In the genomic region with DNA sequence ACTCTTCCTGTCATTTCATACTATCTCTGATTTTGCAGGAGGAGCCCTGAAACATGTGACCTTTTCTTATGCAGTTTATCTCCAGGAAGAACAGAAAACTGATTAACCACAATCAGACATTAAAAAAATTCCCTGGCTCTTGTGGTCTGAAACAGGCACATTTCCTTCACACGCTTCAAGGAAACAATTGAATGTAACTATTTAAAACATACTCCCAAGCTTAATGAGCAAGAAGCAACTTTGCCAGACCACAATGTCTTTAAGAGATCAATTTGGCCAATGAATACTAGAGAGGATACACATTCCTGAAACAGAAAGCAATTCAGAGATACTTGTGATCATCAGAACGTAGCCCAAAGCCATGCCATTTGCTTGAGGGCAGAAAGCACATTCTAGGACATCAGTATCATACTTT, we compare ENCODE assay signal across 8 cellular contexts.
DNase-seq lines count a peak whose midpoint lies in the region; ATAC-seq and TF ChIP-seq lines count a peak whose summit lies in the region.

No MANE protein-coding gene starts in this region.

- H3K9me3 ChIP-seq in A673 (ENCODE audit: low read depth, low read length, poor library complexity, severe bottlenecking) (no peaks in the 10 kb centered on the region), Loucy (ENCODE audit: insufficient read depth, low read depth, low read length) (no peaks in the 10 kb centered on the region)

- in situ Hi-C loops in GM13977 (cut with MboI; ENCODE audit: low pct_unique_long_range_greater_than_20kb, low sequenced_read_pairs, unreplicated experiment) = no loop called here

- peak overlapping the region; percentile 39 for H3K27ac ChIP-seq in A673 (ENCODE audit: low read depth, low read length, poor library complexity, severe bottlenecking)

- peaks cover 95% of the 10 kb centered on the region for H3K79me2 ChIP-seq in Loucy (ENCODE audit: insufficient read depth, low read length)

- H3K27me3 ChIP-seq in A673 (replicated peaks; ENCODE audit: insufficient read depth, low read depth, low read length, poor library complexity) = no peaks in the 10 kb centered on the region
- no peaks in the 10 kb centered on the region for H3K27me3 ChIP-seq in Loucy (ENCODE audit: insufficient read depth, low read length, poor library complexity, severe bottlenecking)

- CTCF ChIA-PET in A673 (lab: Charles Lee) = no interaction called here

- BruUV-seq in A673 (replicated peaks; lab: Mats Ljungman, UMichigan) = no TSS peak

- H3K9me2 ChIP-seq in Loucy (replicated peaks; ENCODE audit: low read depth, low read length) = no peaks in the 10 kb centered on the region

- H3F3A ChIP-seq in Loucy (ENCODE audit: low read depth) = peaks cover 8% of the 10 kb centered on the region; the same call in 1 of the 2 replicates

- H3K36me3 ChIP-seq in A673 (ENCODE audit: insufficient read depth, low read length, poor library complexity, severe bottlenecking) (no peaks in the 10 kb centered on the region), Loucy (ENCODE audit: insufficient read depth, low read length) (no peaks in the 10 kb centered on the region)

- peak; percentile 42 for ATAC-seq in GM19035 (IDR thresholded peaks at IDR 0.05; ENCODE audit: unreplicated experiment)

- no peak for TF ChIP-seq CTCF in A673 (conservative IDR thresholded peaks at IDR 0.05; ENCODE audit: low read depth, low read length)
- TF ChIP-seq CTCF in Loucy (conservative IDR thresholded peaks at IDR 0.05; ENCODE audit: low read length) = no peak
- no peak for TF ChIP-seq CTCF in fibroblast of mammary gland (conservative IDR thresholded peaks at IDR 0.05; ENCODE audit: control insufficient read depth, insufficient read depth, low read depth, low read length)
- no peak for TF ChIP-seq CTCF in GM13977 (IDR thresholded peaks at IDR 0.05; ENCODE audit: extremely low read depth, insufficient read depth, missing control alignments)

- H3K4me2 ChIP-seq in Loucy (ENCODE audit: low read depth, low read length, poor library complexity, severe bottlenecking) = peak overlapping the region; percentile 71

- no peak overlapping the region for H2AFZ ChIP-seq in Loucy (ENCODE audit: low read length)

- H3K9ac ChIP-seq in Loucy (ENCODE audit: low read depth, low read length, poor library complexity, severe bottlenecking) = no peak overlapping the region

- H3K4me1 ChIP-seq in A673 (ENCODE audit: insufficient read depth, low read length, poor library complexity, severe bottlenecking) = peaks cover 38% of the 10 kb centered on the region
- peaks cover 89% of the 10 kb centered on the region for H3K4me1 ChIP-seq in Loucy (ENCODE audit: insufficient read depth, low read length, poor library complexity, severe bottlenecking)

- POLR2A ChIA-PET in A673 (lab: Charles Lee; ENCODE audit: low non-redundant PET) = no interaction called here

- DNase-seq in A673 (ENCODE audit: low spot score) (peak; percentile 79), fibroblast of mammary gland (ENCODE audit: low read depth) (peak; percentile 60), pons (ENCODE audit: low spot score) (no peak), middle frontal gyrus (ENCODE audit: extremely low spot score, low spot score) (no peak), NCI-H2171 (lab: John Stamatoyannopoulos, UW) (no peak), GM13977 (ENCODE audit: low spot score) (no peak)

- intact Hi-C loops in A673 (cut with micrococcal nuclease; ENCODE audit: unreplicated experiment) = no loop called here

- no peak overlapping the region for H3K4me3 ChIP-seq in A673 (ENCODE audit: low read depth, low read length, poor library complexity, severe bottlenecking)
- peak overlapping the region; percentile 57 for H3K4me3 ChIP-seq in Loucy (ENCODE audit: low read length, poor library complexity, severe bottlenecking)
- no peak overlapping the region for H3K4me3 ChIP-seq in fibroblast of mammary gland (ENCODE audit: control insufficient read depth, low read depth, low read length)

- peaks cover 93% of the 10 kb centered on the region for H4K20me1 ChIP-seq in Loucy (ENCODE audit: insufficient read depth, low read length, poor library complexity, severe bottlenecking)

Comparison
In these comparisons a context has a peak if more than half of its experiments do, and no peak if none do; other contexts are left out.
1. DNase-seq: peak in A673 (single experiment) and fibroblast of mammary gland (single experiment); none in pons (single experiment), middle frontal gyrus (single experiment), NCI-H2171 (single experiment) and GM13977 (single experiment).